In the genomic region with DNA sequence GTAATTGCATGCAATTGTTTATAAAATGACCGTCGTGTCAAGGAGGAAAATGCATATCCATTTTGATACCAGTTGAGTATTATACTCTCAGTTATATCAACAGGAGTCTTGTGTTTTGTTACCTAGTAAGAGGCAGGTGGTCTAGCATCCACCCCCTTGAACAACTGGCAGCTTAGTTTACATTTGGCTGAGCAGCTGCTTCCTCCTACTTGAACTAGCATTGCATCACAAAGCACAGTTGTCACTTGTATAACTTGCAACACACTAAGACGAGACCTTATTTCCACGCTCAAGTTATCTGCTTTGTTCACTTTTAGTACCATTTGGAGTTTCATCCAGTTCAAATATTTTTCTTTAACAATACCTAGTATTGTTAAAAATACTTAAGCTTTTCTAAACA, we compare ENCODE assay signal across 1 cellular context.
TF ChIP-seq lines count a peak whose summit lies in the region.

No MANE protein-coding gene starts in this region.

TF ChIP-seq in WTC11, 78 proteins besides CTCF, POLR2A, EP300 and RAD21 (continued from another document):
- no peak for TF ChIP-seq ARID4B (CRISPR knock-in tag; IDR thresholded peaks at IDR 0.05; ENCODE audit: borderline replicate concordance)
- no peak for TF ChIP-seq ZNF219 (CRISPR knock-in tag; IDR thresholded peaks at IDR 0.05; ENCODE audit: borderline replicate concordance)
- 0 out of 2 replicates have a peak, but pooled peaks have one; percentile 67 for TF ChIP-seq FOXK1 (CRISPR knock-in tag; IDR thresholded peaks at IDR 0.05)
- TF ChIP-seq E2F1 (CRISPR knock-in tag; IDR thresholded peaks at IDR 0.05): no peak
